ENCODE assay signal across 26 cellular contexts in the genomic region with DNA sequence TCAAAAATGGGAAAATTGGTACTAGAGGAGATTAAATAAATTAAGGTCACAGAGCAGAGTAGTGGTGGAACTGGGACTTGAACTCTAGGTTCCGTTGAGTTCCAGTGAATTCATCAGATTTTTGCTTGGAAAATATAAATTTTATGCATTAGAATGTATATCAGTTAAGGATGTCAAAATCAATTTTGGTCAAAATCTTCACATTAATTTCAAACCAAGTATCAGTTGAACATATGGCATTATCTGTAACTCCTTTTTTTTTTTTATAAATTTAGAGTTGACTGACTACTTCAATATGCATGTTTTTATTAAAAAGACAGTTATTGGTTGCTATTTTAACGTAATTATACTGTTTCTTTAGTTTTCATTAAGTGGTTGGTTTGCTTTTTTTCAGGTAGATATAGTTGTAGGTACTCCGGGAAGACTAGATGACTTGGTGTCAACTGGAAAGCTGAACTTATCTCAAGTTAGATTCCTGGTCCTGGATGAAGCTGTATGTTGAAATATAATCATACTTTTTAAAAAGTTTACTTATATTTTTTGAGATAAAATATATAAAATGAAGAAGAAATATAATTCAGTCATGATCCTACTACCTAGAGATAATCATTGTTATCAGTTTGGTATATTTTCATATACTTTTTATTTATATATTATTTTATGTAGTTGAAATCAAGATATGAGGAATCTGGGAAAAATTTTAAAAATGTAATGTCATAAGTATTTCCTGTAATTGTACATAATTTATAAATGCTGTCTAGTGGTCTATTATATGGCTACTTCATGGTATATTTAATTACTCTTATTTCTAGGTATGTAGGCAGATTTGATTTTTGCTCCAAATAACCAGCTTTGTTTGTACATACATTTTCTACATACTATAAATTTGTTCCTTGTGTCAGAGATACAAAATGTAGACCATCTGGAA.
"Had no signal": no experiment of that assay in that cellular context is flagged by ENCODE, and none has a peak within 500 bp of the region (broad histone marks: within the 10 kb centered on the region; RNA-seq: fewer than 3 reads in every experiment).

No MANE protein-coding gene starts in this region.

- H3K4me2 ChIP-seq: KMS-11, SK-N-SH had no signal

- H3K9me3 ChIP-seq: SJSA1, SK-N-SH had no signal

- H3K9ac ChIP-seq: KMS-11, SK-N-SH had no signal

- ATAC-seq: HepG2, Panc1, PC-3 had no signal

- H3K27ac ChIP-seq: KMS-11, SJSA1 had no signal

- FAIRE-seq: HepG2 had no signal

- H3K4me1 ChIP-seq: SJSA1 had no signal

- H3K4me3 ChIP-seq: SJSA1 had no signal

- H3K27me3 ChIP-seq: SJSA1 had no signal

- DNase-seq: IMR-90; Kasumi-1; MM.1S; NCI-H1092 treated with DMSO at 0.1 percent for 48 hours; NCI-H1417; NCI-H1436 treated with DMSO at 0.1 percent for 48 hours; NCI-H1694; NCI-H187 treated with DMSO at 0.1 percent for 48 hours; NCI-H2029 treated with DMSO at 0.1 percent for 48 hours; NCI-H226; NCI-H446; NCI-H510A; NCI-H524 treated with DMSO at 0.1 percent for 48 hours; NCI-H69; NCI-H774; NK-92 treated with Interleukin-12 subunit alpha and Interleukin-12 subunit beta, amount 100 ng/mL, for 24 hours; PC-3; Right ventricle myocardium superior; RPMI8226; SIG-M5; SK-N-SH; SW 1271 had no signal
